ENCODE assay signal across 1 cellular context in the genomic region with DNA sequence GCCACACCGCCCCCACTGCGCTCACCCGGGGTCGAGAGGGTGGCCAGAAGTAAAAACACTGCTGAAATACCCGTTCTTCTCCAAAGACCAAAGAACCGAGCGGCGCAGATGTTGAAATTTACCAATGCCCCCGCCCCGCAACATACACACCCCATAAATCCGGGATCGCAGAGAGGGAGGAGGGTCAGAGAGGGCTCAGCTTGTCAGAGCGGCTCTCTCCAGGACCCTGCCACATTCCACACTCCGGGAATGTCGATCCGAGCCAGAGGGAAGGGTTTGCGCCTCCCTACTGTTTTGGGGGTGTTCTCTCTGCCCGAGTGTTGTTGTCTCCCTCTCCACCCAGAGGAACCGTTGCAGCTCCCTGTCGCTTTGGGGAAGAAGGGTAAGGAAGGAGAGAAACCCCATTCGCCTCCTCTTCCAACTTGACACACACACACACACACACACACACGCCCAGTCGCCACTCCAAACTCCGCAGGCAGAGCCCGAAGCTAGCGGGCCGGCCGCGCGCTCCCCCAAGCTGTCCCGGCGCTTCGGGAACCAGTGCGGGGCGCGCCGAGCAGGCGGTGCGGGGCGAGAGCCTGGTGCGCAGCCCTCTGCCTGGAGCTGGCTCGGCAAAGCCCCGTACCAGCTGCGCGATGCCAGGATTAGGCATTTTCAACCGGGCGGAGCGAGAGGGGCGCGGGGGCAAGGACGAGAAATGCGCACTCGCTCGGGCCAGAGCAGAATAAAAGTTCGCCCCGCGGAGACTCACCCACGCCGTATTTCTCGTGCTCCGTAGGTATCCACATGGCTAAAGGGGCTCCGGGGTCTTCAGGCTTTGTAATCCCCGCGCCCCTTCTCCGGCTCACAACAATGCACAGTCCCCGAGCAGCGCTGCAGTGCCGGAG.
TF ChIP-seq lines count a peak whose summit lies in the region.

No MANE protein-coding gene starts in this region.

TF ChIP-seq in HepG2, 621 proteins besides CTCF, POLR2A, EP300 and RAD21 (continued from another document and continues in another):
- no peak for TF ChIP-seq IKZF4 (CRISPR knock-in tag; IDR thresholded peaks at IDR 0.05; ENCODE audit: borderline replicate concordance, low read depth, not compliant biosample characterization)
- TF ChIP-seq ATAD3A (CRISPR knock-in tag; IDR thresholded peaks at IDR 0.05), result no peak
- no peak for TF ChIP-seq ELF4 (CRISPR knock-in tag; IDR thresholded peaks at IDR 0.05; ENCODE audit: borderline replicate concordance)
- TF ChIP-seq WIZ (CRISPR knock-in tag; IDR thresholded peaks at IDR 0.05), result peak; percentile 66; the same call in 1 of the 2 replicates
- TF ChIP-seq ZNF136 (CRISPR knock-in tag; IDR thresholded peaks at IDR 0.05; ENCODE audit: low read depth), result 0 out of 2 replicates have a peak, but pooled peaks have one; percentile 10
- TF ChIP-seq ZBTB49 (CRISPR knock-in tag; IDR thresholded peaks at IDR 0.05; ENCODE audit: borderline replicate concordance), result no peak
- TF ChIP-seq ELF1 (CRISPR knock-in tag; IDR thresholded peaks at IDR 0.05), result no peak
- TF ChIP-seq CHD2 (IDR thresholded peaks at IDR 0.05; ENCODE audit: low read depth, low read length), result no peak
- TF ChIP-seq GPBP1L1 (CRISPR knock-in tag; IDR thresholded peaks at IDR 0.05), result no peak
- TF ChIP-seq, protein P1, sequence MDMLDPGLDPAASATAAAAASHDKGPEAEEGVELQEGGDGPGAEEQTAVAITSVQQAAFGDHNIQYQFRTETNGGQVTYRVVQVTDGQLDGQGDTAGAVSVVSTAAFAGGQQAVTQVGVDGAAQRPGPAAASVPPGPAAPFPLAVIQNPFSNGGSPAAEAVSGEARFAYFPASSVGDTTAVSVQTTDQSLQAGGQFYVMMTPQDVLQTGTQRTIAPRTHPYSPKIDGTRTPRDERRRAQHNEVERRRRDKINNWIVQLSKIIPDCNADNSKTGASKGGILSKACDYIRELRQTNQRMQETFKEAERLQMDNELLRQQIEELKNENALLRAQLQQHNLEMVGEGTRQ (IDR thresholded peaks at IDR 0.05; ENCODE audit: low read depth, low read length), result no peak
- TF ChIP-seq, protein P1 (CRISPR knock-in tag; IDR thresholded peaks at IDR 0.05; ENCODE audit: borderline replicate concordance), result no peak
- no peak for TF ChIP-seq KIAA2018 (CRISPR knock-in tag; IDR thresholded peaks at IDR 0.05; ENCODE audit: borderline replicate concordance)
- TF ChIP-seq ZBTB7A (CRISPR knock-in tag; IDR thresholded peaks at IDR 0.05), result 0 out of 2 replicates have a peak, but pooled peaks have one; percentile 19
- TF ChIP-seq PHF21A (CRISPR knock-in tag; IDR thresholded peaks at IDR 0.05), result peak; percentile 34
- TF ChIP-seq ZNF768 (CRISPR knock-in tag; IDR thresholded peaks at IDR 0.05), result 0 out of 2 replicates have a peak, but pooled peaks have one; percentile 10
- 0 out of 2 replicates have a peak, but pooled peaks have one; percentile 61 for TF ChIP-seq ZNF501 (CRISPR knock-in tag; IDR thresholded peaks at IDR 0.05)
- TF ChIP-seq STAG1 (CRISPR knock-in tag; IDR thresholded peaks at IDR 0.05), result no peak; the same call in 1 of the 2 replicates
- peak; percentile 8; the same call in 1 of the 2 replicates for TF ChIP-seq KMT2A (CRISPR knock-in tag; IDR thresholded peaks at IDR 0.05)
- peak; percentile 31; the same call in 1 of the 2 replicates for TF ChIP-seq SIN3A (IDR thresholded peaks at IDR 0.05; ENCODE audit: borderline replicate concordance, low read depth, low read length)
- TF ChIP-seq, protein P2, sequence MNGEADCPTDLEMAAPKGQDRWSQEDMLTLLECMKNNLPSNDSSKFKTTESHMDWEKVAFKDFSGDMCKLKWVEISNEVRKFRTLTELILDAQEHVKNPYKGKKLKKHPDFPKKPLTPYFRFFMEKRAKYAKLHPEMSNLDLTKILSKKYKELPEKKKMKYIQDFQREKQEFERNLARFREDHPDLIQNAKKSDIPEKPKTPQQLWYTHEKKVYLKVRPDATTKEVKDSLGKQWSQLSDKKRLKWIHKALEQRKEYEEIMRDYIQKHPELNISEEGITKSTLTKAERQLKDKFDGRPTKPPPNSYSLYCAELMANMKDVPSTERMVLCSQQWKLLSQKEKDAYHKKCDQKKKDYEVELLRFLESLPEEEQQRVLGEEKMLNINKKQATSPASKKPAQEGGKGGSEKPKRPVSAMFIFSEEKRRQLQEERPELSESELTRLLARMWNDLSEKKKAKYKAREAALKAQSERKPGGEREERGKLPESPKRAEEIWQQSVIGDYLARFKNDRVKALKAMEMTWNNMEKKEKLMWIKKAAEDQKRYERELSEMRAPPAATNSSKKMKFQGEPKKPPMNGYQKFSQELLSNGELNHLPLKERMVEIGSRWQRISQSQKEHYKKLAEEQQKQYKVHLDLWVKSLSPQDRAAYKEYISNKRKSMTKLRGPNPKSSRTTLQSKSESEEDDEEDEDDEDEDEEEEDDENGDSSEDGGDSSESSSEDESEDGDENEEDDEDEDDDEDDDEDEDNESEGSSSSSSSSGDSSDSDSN (CRISPR knock-in tag; IDR thresholded peaks at IDR 0.05), result peak; percentile 86; the same call in 1 of the 2 replicates
- TF ChIP-seq SRY (CRISPR knock-in tag; IDR thresholded peaks at IDR 0.05), result peak; percentile 83; the same call in 1 of the 2 replicates
- no peak for TF ChIP-seq NCOA1 (CRISPR knock-in tag; IDR thresholded peaks at IDR 0.05)
- no peak for TF ChIP-seq ZNF496 (CRISPR knock-in tag; IDR thresholded peaks at IDR 0.05; ENCODE audit: insufficient replicate concordance)
- TF ChIP-seq ARID2 (CRISPR knock-in tag; IDR thresholded peaks at IDR 0.05; ENCODE audit: borderline replicate concordance), result no peak
- no peak; the same call in none of the 2 replicates for TF ChIP-seq ZNF800 (CRISPR knock-in tag; IDR thresholded peaks at IDR 0.05)
- no peak; the same call in 1 of the 2 replicates for TF ChIP-seq ZNF274 (CRISPR knock-in tag; IDR thresholded peaks at IDR 0.05)
- TF ChIP-seq IRX3 (CRISPR knock-in tag; IDR thresholded peaks at IDR 0.05; ENCODE audit: borderline replicate concordance, low read depth), result no peak
- no peak for TF ChIP-seq ZNF713 (CRISPR knock-in tag; IDR thresholded peaks at IDR 0.05)
